In the genomic region with DNA sequence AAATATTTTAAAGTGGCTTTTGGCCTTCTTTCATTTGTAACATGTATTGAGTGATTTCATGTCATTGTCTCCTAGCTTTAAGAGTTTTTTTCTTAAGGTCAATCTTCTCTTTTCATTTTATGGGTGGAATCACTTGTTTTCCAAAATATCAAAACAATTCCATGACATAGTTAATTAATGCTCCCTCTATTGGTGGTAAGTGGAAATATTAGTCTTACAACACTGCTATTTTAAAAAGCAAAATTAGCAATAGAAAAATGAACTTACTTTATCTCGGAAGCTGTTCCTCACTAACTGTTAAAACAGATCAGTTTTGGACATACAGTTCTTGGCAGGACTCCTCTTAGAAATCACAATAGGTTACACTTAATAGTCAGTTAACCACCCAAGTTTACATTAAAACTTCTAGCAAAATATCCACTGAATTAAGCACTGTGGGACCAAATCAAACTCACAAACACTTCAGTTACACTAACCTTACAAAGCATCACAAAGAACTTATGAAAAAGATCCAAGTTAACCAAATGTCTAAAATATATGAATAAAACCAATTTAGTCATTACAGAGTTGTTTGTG, we compare ENCODE assay signal across 9 cellular contexts. TPM values are rescaled to one million over a fixed set of nuclear protein-coding genes. Genes with fewer than 3 reads are reported as not detected.
A peak's percentile ranks its signal among the peaks of the same experiment; 100 is the strongest.
DNase-seq lines count a peak whose midpoint lies in the region; ATAC-seq, FAIRE-seq and TF ChIP-seq lines count a peak whose summit lies in the region.
"Had no signal": no experiment of that assay in that cellular context is flagged by ENCODE, and none has a peak within 500 bp of the region (broad histone marks: within the 10 kb centered on the region; RNA-seq: fewer than 3 reads in every experiment).

No MANE protein-coding gene starts in this region.

- H3K27me3 Mint-ChIP-seq in CD14-positive monocyte (ENCODE audit: low read depth in 3 of 3) = no peaks in the 10 kb centered on the region

- no peak for ATAC-seq in right lobe of liver
- no peak for ATAC-seq in HG03175 (IDR thresholded peaks at IDR 0.05; ENCODE audit: unreplicated experiment)

- peaks cover 7 to 9% of the 10 kb centered on the region in 2 donors for H3K36me3 Mint-ChIP-seq in CD14-positive monocyte

- intact Hi-C loops in CD14-positive monocyte (cut with micrococcal nuclease) = no loop called here
- intact Hi-C loops in ascending aorta (cut with DNase I) = no loop called here
- intact Hi-C loops in right lobe of liver (cut with DNase I) = no loop called here

- H3K36me3 ChIP-seq in ascending aorta (peaks cover 13 to 14% of the 10 kb centered on the region in 2 donors), right lobe of liver (peaks cover 0 to 15% (median 0%) of the 10 kb centered on the region in 4 donors)

- H3K27ac Mint-ChIP-seq in CD14-positive monocyte = no peak overlapping the region

- H3K9me3 Mint-ChIP-seq in CD14-positive monocyte = peaks cover 0 to 2% (median 0%) of the 10 kb centered on the region in 7 donors

- H3K9me3 ChIP-seq in ascending aorta (no peaks in the 10 kb centered on the region), right lobe of liver (no peaks in the 10 kb centered on the region)

- DNase-seq in CD14-positive monocyte (ENCODE audit: low spot score) (no peak), GM19239 (ENCODE audit: insufficient read length, low spot score) (no peak), ascending aorta (ENCODE audit: low spot score in 2 of 2) (no peak), right lobe of liver (no peak), islet precursor cell (no peak), NCI-H146 treated with DMSO at 0.1 percent for 48 hours (lab: John Stamatoyannopoulos, UW; ENCODE audit: unreplicated experiment) (no peak), NK-92 (lab: John Stamatoyannopoulos, UW; ENCODE audit: unreplicated experiment) (no peak)
- DNase-seq: SHP77 treated with DMSO at 0.1 percent for 48 hours had no signal

- 100% methylated on average over 1 of the region's 1 CpG for WGBS in right lobe of liver (ENCODE audit: insufficient coverage, low coverage, low lambda C conversion rate, missing lambda C conversion rate)

- H3K4me1 ChIP-seq in ascending aorta (no peaks in the 10 kb centered on the region), right lobe of liver (no peaks in the 10 kb centered on the region)

- FAIRE-seq in GM19239 (lab: Jason Lieb, UNC) = peak; percentile 48

- no peak overlapping the region for H3K4me3 Mint-ChIP-seq in CD14-positive monocyte

- TF ChIP-seq CTCF in CD14-positive monocyte (IDR thresholded peaks at IDR 0.05) (peak; percentile 58), ascending aorta (IDR thresholded peaks at IDR 0.05) (peak in 2 of 3 experiments; percentile 20 to 38), right lobe of liver (IDR thresholded peaks at IDR 0.05) (peak; percentile 30 to 42 (median 37))

- H3K27ac ChIP-seq in ascending aorta (no peak overlapping the region), right lobe of liver (no peak overlapping the region)

- no peaks in the 10 kb centered on the region for H3K27me3 ChIP-seq in ascending aorta
- H3K27me3 ChIP-seq in right lobe of liver = no peaks in the 10 kb centered on the region

- no peak for TF ChIP-seq POLR2A in right lobe of liver (IDR thresholded peaks at IDR 0.05)

- H3K4me1 Mint-ChIP-seq in CD14-positive monocyte = no peaks in the 10 kb centered on the region

- H3K4me3 ChIP-seq in ascending aorta (no peak overlapping the region), right lobe of liver (no peak overlapping the region)

RNA-seq across cellular contexts. Expression of a gene that starts 42.4 kb away (rescaled TPM):
- under 1 TPM; 0.28 to 0.49 TPM for polyA plus RNA-seq in CD14-positive monocyte
- total RNA-seq in ascending aorta (not detected), right lobe of liver (1 to 10 TPM in 1 of 6 experiments, under 1 TPM in 5; 0.09 to 1.2 (median 0.30) TPM)
